ENCODE assay signal across 23 cellular contexts in the genomic region with DNA sequence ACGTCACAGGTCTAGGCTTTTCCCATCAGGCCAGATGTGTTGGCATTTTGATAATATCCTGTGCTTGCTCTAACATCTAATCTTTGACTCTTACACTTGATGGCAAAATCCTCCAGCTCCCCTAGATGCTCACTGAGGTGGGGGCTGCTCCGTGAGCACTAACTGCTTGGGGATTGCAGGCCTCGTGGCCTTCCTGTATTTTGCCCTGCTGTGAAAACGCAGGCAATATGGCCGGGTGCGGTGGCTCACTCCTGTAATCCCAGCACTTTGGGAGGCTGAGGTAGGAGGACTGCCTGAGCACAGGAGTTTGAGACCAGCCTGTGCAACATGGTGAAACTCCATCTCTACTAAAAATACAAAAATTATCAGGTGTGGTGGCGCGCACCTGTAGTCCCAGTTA.
"Had no signal": no experiment of that assay in that cellular context is flagged by ENCODE, and none has a peak within 500 bp of the region (broad histone marks: within the 10 kb centered on the region; RNA-seq: fewer than 3 reads in every experiment).

No MANE protein-coding gene starts in this region.

- ATAC-seq: Panc1 had no signal

- DNase-seq: IMR-90, Karpas-422, KG1, MG63, NCI-H1092, NCI-H1105 treated with DMSO at 0.1 percent for 48 hours, NCI-H1417 treated with DMSO at 0.1 percent for 48 hours, NCI-H146, NCI-H1694 treated with DMSO at 0.1 percent for 48 hours, NCI-H1930, NCI-H2081, NCI-H2107, NCI-H2227 treated with DMSO at 0.1 percent for 48 hours, NCI-H446, NCI-H510A, NCI-H524 treated with DMSO at 0.1 percent for 48 hours, NCI-H69, NCI-H774, PC-3, SHP77, SK-N-SH had no signal

- H3K4me3 ChIP-seq: MG63 had no signal

- H3K27ac ChIP-seq: RWPE1 had no signal

- H3K4me2 ChIP-seq: SK-N-SH had no signal

- H3K36me3 ChIP-seq: MG63 had no signal

- H3K27me3 ChIP-seq: MG63 had no signal

- H3K9ac ChIP-seq: SK-N-SH had no signal

- H3K9me3 ChIP-seq: MG63, SK-N-SH had no signal
